ENCODE assay signal across 1 cellular context in the genomic region with DNA sequence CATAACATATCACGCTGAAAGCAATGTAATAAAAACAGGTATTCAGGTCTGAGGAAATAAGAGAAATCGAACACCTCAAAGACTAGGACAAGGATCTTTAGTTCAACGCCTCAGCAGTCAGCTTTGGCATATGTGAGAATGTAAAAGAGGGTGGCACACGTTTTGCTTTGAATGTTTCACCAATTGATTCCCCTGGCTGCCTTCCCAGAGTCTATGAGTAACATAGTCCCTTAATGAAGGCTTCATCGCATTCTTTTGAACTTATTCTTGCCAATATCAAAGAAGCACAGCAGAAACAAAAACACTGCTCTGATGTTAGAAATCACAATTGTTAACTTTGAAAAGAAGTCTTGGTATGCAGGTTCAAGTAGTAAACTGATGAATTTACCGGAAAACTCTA.
TF ChIP-seq lines count a peak whose summit lies in the region.

No MANE protein-coding gene starts in this region.

TF ChIP-seq in H1, 55 proteins besides CTCF, POLR2A, EP300 and RAD21:
- TF ChIP-seq CBX5 (IDR thresholded peaks at IDR 0.05; ENCODE audit: low read depth, low read length) (no peak), SUZ12 (IDR thresholded peaks at IDR 0.05; ENCODE audit: low read length) (no peak), CEBPB (IDR thresholded peaks at IDR 0.05; ENCODE audit: low read depth, low read length) (no peak), CREB1 (IDR thresholded peaks at IDR 0.05) (no peak), HDAC6 (IDR thresholded peaks at IDR 0.05; ENCODE audit: low read depth, low read length) (no peak), HDAC2 (IDR thresholded peaks at IDR 0.05; ENCODE audit: borderline replicate concordance in 1 of 2, low read depth in 2 of 2, low read length in 2 of 2) (no peak), RXRA (IDR thresholded peaks at IDR 0.05; ENCODE audit: insufficient read depth, low read depth, low read length) (no peak), NRF1 (IDR thresholded peaks at IDR 0.05; ENCODE audit: low read depth, low read length) (no peak), SRF (IDR thresholded peaks at IDR 0.05; ENCODE audit: low read depth, low read length) (no peak), CTBP2 (IDR thresholded peaks at IDR 0.05; ENCODE audit: borderline replicate concordance, insufficient read depth, insufficient read length, low read length) (no peak), SP2 (IDR thresholded peaks at IDR 0.05; ENCODE audit: low read length) (no peak), CHD2 (IDR thresholded peaks at IDR 0.05; ENCODE audit: low read length) (no peak)
- TF ChIP-seq, protein P1, sequence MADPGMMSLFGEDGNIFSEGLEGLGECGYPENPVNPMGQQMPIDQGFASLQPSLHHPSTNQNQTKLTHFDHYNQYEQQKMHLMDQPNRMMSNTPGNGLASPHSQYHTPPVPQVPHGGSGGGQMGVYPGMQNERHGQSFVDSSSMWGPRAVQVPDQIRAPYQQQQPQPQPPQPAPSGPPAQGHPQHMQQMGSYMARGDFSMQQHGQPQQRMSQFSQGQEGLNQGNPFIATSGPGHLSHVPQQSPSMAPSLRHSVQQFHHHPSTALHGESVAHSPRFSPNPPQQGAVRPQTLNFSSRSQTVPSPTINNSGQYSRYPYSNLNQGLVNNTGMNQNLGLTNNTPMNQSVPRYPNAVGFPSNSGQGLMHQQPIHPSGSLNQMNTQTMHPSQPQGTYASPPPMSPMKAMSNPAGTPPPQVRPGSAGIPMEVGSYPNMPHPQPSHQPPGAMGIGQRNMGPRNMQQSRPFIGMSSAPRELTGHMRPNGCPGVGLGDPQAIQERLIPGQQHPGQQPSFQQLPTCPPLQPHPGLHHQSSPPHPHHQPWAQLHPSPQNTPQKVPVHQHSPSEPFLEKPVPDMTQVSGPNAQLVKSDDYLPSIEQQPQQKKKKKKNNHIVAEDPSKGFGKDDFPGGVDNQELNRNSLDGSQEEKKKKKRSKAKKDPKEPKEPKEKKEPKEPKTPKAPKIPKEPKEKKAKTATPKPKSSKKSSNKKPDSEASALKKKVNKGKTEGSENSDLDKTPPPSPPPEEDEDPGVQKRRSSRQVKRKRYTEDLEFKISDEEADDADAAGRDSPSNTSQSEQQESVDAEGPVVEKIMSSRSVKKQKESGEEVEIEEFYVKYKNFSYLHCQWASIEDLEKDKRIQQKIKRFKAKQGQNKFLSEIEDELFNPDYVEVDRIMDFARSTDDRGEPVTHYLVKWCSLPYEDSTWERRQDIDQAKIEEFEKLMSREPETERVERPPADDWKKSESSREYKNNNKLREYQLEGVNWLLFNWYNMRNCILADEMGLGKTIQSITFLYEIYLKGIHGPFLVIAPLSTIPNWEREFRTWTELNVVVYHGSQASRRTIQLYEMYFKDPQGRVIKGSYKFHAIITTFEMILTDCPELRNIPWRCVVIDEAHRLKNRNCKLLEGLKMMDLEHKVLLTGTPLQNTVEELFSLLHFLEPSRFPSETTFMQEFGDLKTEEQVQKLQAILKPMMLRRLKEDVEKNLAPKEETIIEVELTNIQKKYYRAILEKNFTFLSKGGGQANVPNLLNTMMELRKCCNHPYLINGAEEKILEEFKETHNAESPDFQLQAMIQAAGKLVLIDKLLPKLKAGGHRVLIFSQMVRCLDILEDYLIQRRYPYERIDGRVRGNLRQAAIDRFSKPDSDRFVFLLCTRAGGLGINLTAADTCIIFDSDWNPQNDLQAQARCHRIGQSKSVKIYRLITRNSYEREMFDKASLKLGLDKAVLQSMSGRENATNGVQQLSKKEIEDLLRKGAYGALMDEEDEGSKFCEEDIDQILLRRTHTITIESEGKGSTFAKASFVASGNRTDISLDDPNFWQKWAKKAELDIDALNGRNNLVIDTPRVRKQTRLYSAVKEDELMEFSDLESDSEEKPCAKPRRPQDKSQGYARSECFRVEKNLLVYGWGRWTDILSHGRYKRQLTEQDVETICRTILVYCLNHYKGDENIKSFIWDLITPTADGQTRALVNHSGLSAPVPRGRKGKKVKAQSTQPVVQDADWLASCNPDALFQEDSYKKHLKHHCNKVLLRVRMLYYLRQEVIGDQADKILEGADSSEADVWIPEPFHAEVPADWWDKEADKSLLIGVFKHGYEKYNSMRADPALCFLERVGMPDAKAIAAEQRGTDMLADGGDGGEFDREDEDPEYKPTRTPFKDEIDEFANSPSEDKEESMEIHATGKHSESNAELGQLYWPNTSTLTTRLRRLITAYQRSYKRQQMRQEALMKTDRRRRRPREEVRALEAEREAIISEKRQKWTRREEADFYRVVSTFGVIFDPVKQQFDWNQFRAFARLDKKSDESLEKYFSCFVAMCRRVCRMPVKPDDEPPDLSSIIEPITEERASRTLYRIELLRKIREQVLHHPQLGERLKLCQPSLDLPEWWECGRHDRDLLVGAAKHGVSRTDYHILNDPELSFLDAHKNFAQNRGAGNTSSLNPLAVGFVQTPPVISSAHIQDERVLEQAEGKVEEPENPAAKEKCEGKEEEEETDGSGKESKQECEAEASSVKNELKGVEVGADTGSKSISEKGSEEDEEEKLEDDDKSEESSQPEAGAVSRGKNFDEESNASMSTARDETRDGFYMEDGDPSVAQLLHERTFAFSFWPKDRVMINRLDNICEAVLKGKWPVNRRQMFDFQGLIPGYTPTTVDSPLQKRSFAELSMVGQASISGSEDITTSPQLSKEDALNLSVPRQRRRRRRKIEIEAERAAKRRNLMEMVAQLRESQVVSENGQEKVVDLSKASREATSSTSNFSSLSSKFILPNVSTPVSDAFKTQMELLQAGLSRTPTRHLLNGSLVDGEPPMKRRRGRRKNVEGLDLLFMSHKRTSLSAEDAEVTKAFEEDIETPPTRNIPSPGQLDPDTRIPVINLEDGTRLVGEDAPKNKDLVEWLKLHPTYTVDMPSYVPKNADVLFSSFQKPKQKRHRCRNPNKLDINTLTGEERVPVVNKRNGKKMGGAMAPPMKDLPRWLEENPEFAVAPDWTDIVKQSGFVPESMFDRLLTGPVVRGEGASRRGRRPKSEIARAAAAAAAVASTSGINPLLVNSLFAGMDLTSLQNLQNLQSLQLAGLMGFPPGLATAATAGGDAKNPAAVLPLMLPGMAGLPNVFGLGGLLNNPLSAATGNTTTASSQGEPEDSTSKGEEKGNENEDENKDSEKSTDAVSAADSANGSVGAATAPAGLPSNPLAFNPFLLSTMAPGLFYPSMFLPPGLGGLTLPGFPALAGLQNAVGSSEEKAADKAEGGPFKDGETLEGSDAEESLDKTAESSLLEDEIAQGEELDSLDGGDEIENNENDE (IDR thresholded peaks at IDR 0.05; ENCODE audit: insufficient replicate concordance, low read length) = no peak
- TF ChIP-seq, protein P2, sequence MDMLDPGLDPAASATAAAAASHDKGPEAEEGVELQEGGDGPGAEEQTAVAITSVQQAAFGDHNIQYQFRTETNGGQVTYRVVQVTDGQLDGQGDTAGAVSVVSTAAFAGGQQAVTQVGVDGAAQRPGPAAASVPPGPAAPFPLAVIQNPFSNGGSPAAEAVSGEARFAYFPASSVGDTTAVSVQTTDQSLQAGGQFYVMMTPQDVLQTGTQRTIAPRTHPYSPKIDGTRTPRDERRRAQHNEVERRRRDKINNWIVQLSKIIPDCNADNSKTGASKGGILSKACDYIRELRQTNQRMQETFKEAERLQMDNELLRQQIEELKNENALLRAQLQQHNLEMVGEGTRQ (IDR thresholded peaks at IDR 0.05; ENCODE audit: low read length) = no peak
